Comparison of ENCODE assay signal across 14 cellular contexts in genomic region chr12:90888316-90888715, GRCh38.
A peak's percentile ranks its signal among the peaks of the same experiment; 100 is the strongest.
DNase-seq lines count a peak whose midpoint lies in the region; TF ChIP-seq lines count a peak whose summit lies in the region.
"Had no signal": no experiment of that assay in that cellular context is flagged by ENCODE, and none has a peak within 500 bp of the region (broad histone marks: within the 10 kb centered on the region; RNA-seq: fewer than 3 reads in every experiment).

No MANE protein-coding gene starts in this region.

- H3K9me3 Mint-ChIP-seq in endodermal cell: no peaks in the 10 kb centered on the region
- H3K9me3 Mint-ChIP-seq: CD4-positive, alpha-beta T cell had no signal

- no peaks in the 10 kb centered on the region for H3K27me3 ChIP-seq in adipocyte (replicated peaks; ENCODE audit: control insufficient read depth, insufficient read depth, low read length)
- H3K27me3 ChIP-seq in colonic mucosa: no peaks in the 10 kb centered on the region
- no peaks in the 10 kb centered on the region for H3K27me3 ChIP-seq in endodermal cell (ENCODE audit: control insufficient read depth, insufficient read depth, low read length, poor library complexity, severe bottlenecking)

- H3K27me3 Mint-ChIP-seq in endodermal cell (ENCODE audit: insufficient read depth): peaks cover 2% of the 10 kb centered on the region

- intact Hi-C loops in colonic mucosa (cut with DNase I): no loop called here

- no peak overlapping the region for H3K27ac Mint-ChIP-seq in endodermal cell
- H3K27ac Mint-ChIP-seq: B cell; CD4-positive, alpha-beta T cell had no signal

- H3K9ac ChIP-seq in adipocyte (ENCODE audit: low read length) (no peak overlapping the region), colonic mucosa (ENCODE audit: low read depth in 2 of 2, low read length in 2 of 2) (no peak overlapping the region), endodermal cell (ENCODE audit: extremely low read depth, low read length, poor library complexity, severe bottlenecking) (no peak overlapping the region)
- H3K9ac ChIP-seq: GM23248 had no signal

- H3K27ac ChIP-seq in colonic mucosa (no peak overlapping the region), endodermal cell (ENCODE audit: low read depth, low read length) (no peak overlapping the region)
- H3K27ac ChIP-seq: GM23248 had no signal

- peaks cover 12% of the 10 kb centered on the region for H3K4me1 ChIP-seq in adipocyte (ENCODE audit: control insufficient read depth, insufficient read depth, low read length)
- H3K4me1 ChIP-seq in colonic mucosa: no peaks in the 10 kb centered on the region
- H3K4me1 ChIP-seq in endodermal cell (ENCODE audit: control insufficient read depth, insufficient read depth, low read length): peaks cover under 1% of the 10 kb centered on the region

- DNase-seq in adipocyte (ENCODE audit: low read depth): peak; percentile 58
- DNase-seq in fibroblast of gingiva (ENCODE audit: low read depth): peak; percentile 27
- DNase-seq in foreskin fibroblast: peak; percentile 15 to 42
- no peak for DNase-seq in colonic mucosa
- no peak for DNase-seq in activated CD8-positive, alpha-beta memory T cell treated with anti-CD3 and anti-CD28 coated beads, Interleukin-2, amount 50 U/mL, for 48 hours
- DNase-seq in activated gamma-delta T cell (lab: John Stamatoyannopoulos, UW): no peak
- no peak for DNase-seq in endodermal cell
- DNase-seq: C1 segment of cervical spinal cord; Calu3; CD4-positive, alpha-beta T cell; DMS 273 treated with DMSO at 0.1 percent for 48 hours; GM23248; H7 had no signal

- 86 to 93% methylated on average over 1 of the region's 1 CpG for WGBS in endodermal cell (ENCODE audit: insufficient coverage in 1 of 2, insufficient read length in 1 of 2), 2 experiments

- H3K4me3 ChIP-seq in adipocyte (ENCODE audit: low read length) (no peak overlapping the region), foreskin fibroblast (ENCODE audit: low read depth in 1 of 2, low read length in 2 of 2) (no peak overlapping the region), colonic mucosa (no peak overlapping the region), endodermal cell (ENCODE audit: low read length) (no peak overlapping the region)
- H3K4me3 ChIP-seq: GM23248 had no signal

- H3K36me3 ChIP-seq in adipocyte (ENCODE audit: control insufficient read depth, insufficient read depth, low read length, severe bottlenecking): no peaks in the 10 kb centered on the region
- no peaks in the 10 kb centered on the region for H3K36me3 ChIP-seq in colonic mucosa
- H3K36me3 ChIP-seq in endodermal cell (ENCODE audit: control insufficient read depth, insufficient read depth, low read length): no peaks in the 10 kb centered on the region

- no peak overlapping the region for H3K4me3 Mint-ChIP-seq in endodermal cell
- H3K4me3 Mint-ChIP-seq: B cell; CD4-positive, alpha-beta T cell had no signal

- peaks cover 4% of the 10 kb centered on the region for H3K4me1 Mint-ChIP-seq in endodermal cell
- H3K4me1 Mint-ChIP-seq: B cell had no signal

- no peaks in the 10 kb centered on the region for H3K36me3 Mint-ChIP-seq in endodermal cell (ENCODE audit: low read depth)

- no peak for TF ChIP-seq CTCF in foreskin fibroblast (IDR thresholded peaks at IDR 0.05; ENCODE audit: low read depth, low read length)
- no peak for TF ChIP-seq CTCF in colonic mucosa (IDR thresholded peaks at IDR 0.05)
- TF ChIP-seq CTCF in endodermal cell (conservative IDR thresholded peaks at IDR 0.05): no peak

- H3K9me3 ChIP-seq in adipocyte (ENCODE audit: control insufficient read depth, low read length) (no peaks in the 10 kb centered on the region), colonic mucosa (no peaks in the 10 kb centered on the region), endodermal cell (ENCODE audit: control insufficient read depth, low read length) (no peaks in the 10 kb centered on the region)

Comparison
In these comparisons a context has a peak if more than half of its experiments do, and no peak if none do; other contexts are left out.
1. DNase-seq: peak in adipocyte (single experiment), fibroblast of gingiva (single experiment) and foreskin fibroblast (2 of 2); none in colonic mucosa (single experiment), activated CD8-positive, alpha-beta memory T cell treated with anti-CD3 and anti-CD28 coated beads, Interleukin-2, amount 50 U/mL, for 48 hours (single experiment), activated gamma-delta T cell (single experiment) and endodermal cell (single experiment).